In the genomic region with DNA sequence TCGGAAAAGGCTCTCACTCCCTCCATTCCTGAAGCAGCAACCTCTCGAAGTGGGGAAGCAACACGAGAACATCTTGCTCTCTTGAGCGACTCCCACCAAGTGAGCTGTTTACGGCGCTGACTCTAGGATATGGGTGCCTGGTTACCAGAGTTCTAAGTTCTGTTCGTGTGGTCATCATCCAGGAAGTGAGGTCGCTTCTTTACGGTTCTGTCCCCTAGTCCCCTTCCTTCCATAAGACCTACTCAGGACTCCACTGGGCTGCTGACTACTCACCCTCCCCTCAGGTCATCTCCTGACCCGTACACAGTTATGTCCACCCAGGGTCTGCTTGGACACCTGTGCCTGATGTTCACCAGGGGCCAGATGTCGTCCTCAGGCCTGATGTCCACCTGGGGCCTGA, we compare ENCODE assay signal across 15 cellular contexts. TPM values are rescaled to one million over a fixed set of nuclear protein-coding genes. Genes with fewer than 3 reads are reported as not detected.
"Had no signal": no experiment of that assay in that cellular context is flagged by ENCODE, and none has a peak within 500 bp of the region (broad histone marks: within the 10 kb centered on the region; RNA-seq: fewer than 3 reads in every experiment).

CDRT15 (minus strand) TSS at position 101 of the 400 bp plus-strand sequence; CDS start at position 72, 29 bp downstream.

RNA-seq across cellular contexts. Expression of gene CDRT15, which starts in this region (rescaled TPM):
- total RNA-seq: activated B cell treated with CpG ODN at 0.5 μM for 24 hours; activated CD4-positive, alpha-beta memory T cell treated with anti-CD3 and anti-CD28 coated beads for 36 hours; activated CD4-positive, alpha-beta memory T cell treated with anti-CD3 and anti-CD28 coated beads, Interleukin-2, amount 10 ng/mL, durations not matched to agents 7 days and 5 days; activated CD4-positive, alpha-beta T cell treated with anti-CD3 and anti-CD28 coated beads for 36 hours; activated CD4-positive, alpha-beta T cell treated with anti-CD3 and anti-CD28 coated beads, Interleukin-2, amount 10 ng/mL, durations not matched to agents 24 days and 14 days; activated CD4-positive, alpha-beta T cell treated with anti-CD3 and anti-CD28 coated beads, Interleukin-2, amount 10 ng/mL, durations not matched to agents 7 days and 5 days; activated CD8-positive, alpha-beta memory T cell treated with anti-CD3 and anti-CD28 coated beads for 36 hours; activated CD8-positive, alpha-beta memory T cell treated with anti-CD3 and anti-CD28 coated beads, Interleukin-2, amount 10 ng/mL, durations not matched to agents 7 days and 5 days; activated CD8-positive, alpha-beta T cell treated with anti-CD3 and anti-CD28 coated beads for 36 hours; activated CD8-positive, alpha-beta T cell treated with anti-CD3 and anti-CD28 coated beads, Interleukin-2, amount 10 ng/mL, durations not matched to agents 7 days and 5 days; T-cell; T-helper 1 cell treated with Interleukin-12 subunit alpha and Interleukin-12 subunit beta and Interleukin-4 antibody, amounts not matched to agents 30 ng/mL and 1 ng/mL, for 36 hours; T-helper 17 cell; T-helper 2 cell treated with Interferon-gamma antibody and Interleukin-4, amounts not matched to agents 100 ng/mL and 5 ng/mL, for 36 hours; WTC11 had no signal
